ENCODE assay signal across 8 cellular contexts in genomic region chr11:45885921-45886721, GRCh38. TPM values are rescaled to one million over a fixed set of nuclear protein-coding genes. Genes with fewer than 3 reads are reported as not detected.
DNase-seq lines count a peak whose midpoint lies in the region; ATAC-seq and TF ChIP-seq lines count a peak whose summit lies in the region.

No MANE protein-coding gene starts in this region.

- ATAC-seq in activated T-cell treated with anti-CD3 and anti-CD28 coated beads, Interleukin-2, amount 50 U/mL, for 4 hours = no peak
- no peak for ATAC-seq in HG02973 (IDR thresholded peaks at IDR 0.05; ENCODE audit: unreplicated experiment)

- WGBS in testis, 2 donors = 16 to 21% methylated on average over 16 to 43 of the region's 43 CpGs

- H3K27me3 ChIP-seq in testis = no peaks in the 10 kb centered on the region
- H3K27me3 ChIP-seq in MG63 = no peaks in the 10 kb centered on the region

- H3K4me3 Mint-ChIP-seq in T-helper 2 cell treated with Interferon-gamma antibody and Interleukin-4, amounts not matched to agents 5 μg/mL and 100 μg/mL, for 36 hours = peak overlapping the region; percentile 35
- peak overlapping the region; percentile 26 for H3K4me3 Mint-ChIP-seq in activated T-cell treated with anti-CD3 and anti-CD28 coated beads, Interleukin-2, amount 50 U/mL, for 4 hours

- H3K4me3 ChIP-seq in testis = peak overlapping the region; percentile 54 to 62
- no peak overlapping the region for H3K4me3 ChIP-seq in MG63

- H3K36me3 ChIP-seq in testis (ENCODE audit: low read depth, missing control alignments) = no peaks in the 10 kb centered on the region
- H3K36me3 ChIP-seq in MG63 = no peaks in the 10 kb centered on the region

- H3K9me3 Mint-ChIP-seq in T-helper 2 cell treated with Interferon-gamma antibody and Interleukin-4, amounts not matched to agents 5 μg/mL and 100 μg/mL, for 36 hours = no peaks in the 10 kb centered on the region
- no peaks in the 10 kb centered on the region for H3K9me3 Mint-ChIP-seq in activated T-cell treated with anti-CD3 and anti-CD28 coated beads, Interleukin-2, amount 50 U/mL, for 4 hours

- H3K27ac Mint-ChIP-seq in T-helper 2 cell treated with Interferon-gamma antibody and Interleukin-4, amounts not matched to agents 5 μg/mL and 100 μg/mL, for 36 hours = no peak overlapping the region

- H3K27me3 Mint-ChIP-seq in T-helper 2 cell treated with Interferon-gamma antibody and Interleukin-4, amounts not matched to agents 5 μg/mL and 100 μg/mL, for 36 hours (ENCODE audit: low read depth) = peaks cover 4% of the 10 kb centered on the region
- no peaks in the 10 kb centered on the region for H3K27me3 Mint-ChIP-seq in activated T-cell treated with anti-CD3 and anti-CD28 coated beads, Interleukin-2, amount 50 U/mL, for 4 hours (ENCODE audit: low read depth)

- peaks cover 1% of the 10 kb centered on the region for H3K4me1 Mint-ChIP-seq in T-helper 2 cell treated with Interferon-gamma antibody and Interleukin-4, amounts not matched to agents 5 μg/mL and 100 μg/mL, for 36 hours (ENCODE audit: low read depth)
- H3K4me1 Mint-ChIP-seq in activated T-cell treated with anti-CD3 and anti-CD28 coated beads, Interleukin-2, amount 50 U/mL, for 4 hours (ENCODE audit: low read depth) = peaks cover 6% of the 10 kb centered on the region

- peaks cover 2% of the 10 kb centered on the region for H3K36me3 Mint-ChIP-seq in T-helper 2 cell treated with Interferon-gamma antibody and Interleukin-4, amounts not matched to agents 5 μg/mL and 100 μg/mL, for 36 hours (ENCODE audit: low read depth)
- peaks cover 3% of the 10 kb centered on the region for H3K36me3 Mint-ChIP-seq in activated T-cell treated with anti-CD3 and anti-CD28 coated beads, Interleukin-2, amount 50 U/mL, for 4 hours (ENCODE audit: insufficient read depth)

- TF ChIP-seq POLR2A in testis (IDR thresholded peaks at IDR 0.05) = no peak

- H3K27ac ChIP-seq in testis = no peak overlapping the region

- intact Hi-C loops in testis (cut with DNase I; ENCODE audit: low total_unique reads) = no loop called here

- no peaks in the 10 kb centered on the region for H3K9me3 ChIP-seq in testis
- H3K9me3 ChIP-seq in MG63 = no peaks in the 10 kb centered on the region

- no peak for DNase-seq in T-helper 2 cell treated with Interferon-gamma antibody and Interleukin-4, amounts not matched to agents 5 μg/mL and 100 μg/mL, for 36 hours (ENCODE audit: low spot score)
- DNase-seq in T-helper 2 cell (no peak), iPS-NIHi11 (ENCODE audit: low spot score) (peak; percentile 75), testis (no peak), NCI-H2107 (lab: John Stamatoyannopoulos, UW) (no peak), MG63 (no peak)
- DNase-seq in activated T-cell treated with anti-CD3 and anti-CD28 coated beads, Interleukin-2, amount 50 U/mL, for 4 hours = no peak

- no peak for TF ChIP-seq CTCF in testis (IDR thresholded peaks at IDR 0.05)

- H3K4me1 ChIP-seq in testis = no peaks in the 10 kb centered on the region

RNA-seq across cellular contexts. Expression of gene MAPK8IP1, which starts 0.7 kb away (rescaled TPM):
- 1 to 10 TPM in 1 of 3 donors, under 1 TPM in 2; 0.71 to 1.4 (median 0.87) TPM for total RNA-seq in activated T-cell treated with anti-CD3 and anti-CD28 coated beads, Interleukin-2, amount 50 U/mL, for 4 hours
- total RNA-seq in testis = 10 to 100 TPM; 54.5 to 57.5 TPM
- polyA plus RNA-seq in testis (ENCODE audit: insufficient read depth, low read depth, low replicate concordance) = 62.9 TPM
- 2.6 and 15.5 TPM in 2 replicates for total RNA-seq in MG63 (2014; rRNA removed; shearing (Covaris generic); ENCODE audit: low replicate concordance)

RNA-seq across cellular contexts. Expression of gene FREY1, which starts 20.9 kb away (rescaled TPM):
- total RNA-seq in activated T-cell treated with anti-CD3 and anti-CD28 coated beads, Interleukin-2, amount 50 U/mL, for 4 hours = 1 to 10 TPM; 2.3 to 3.3 (median 2.4) TPM
- total RNA-seq in testis = 10 to 100 TPM; 19.2 to 22.7 TPM
- 59.2 TPM for polyA plus RNA-seq in testis (ENCODE audit: insufficient read depth, low read depth, low replicate concordance)
- 0.72 and 5.0 TPM in 2 replicates for total RNA-seq in MG63 (2014; rRNA removed; shearing (Covaris generic); ENCODE audit: low replicate concordance)

RNA-seq across cellular contexts. Expression of gene PEX16, which starts 31.6 kb away (rescaled TPM):
- total RNA-seq in activated T-cell treated with anti-CD3 and anti-CD28 coated beads, Interleukin-2, amount 50 U/mL, for 4 hours = 10 to 100 TPM; 44.6 to 52.6 (median 50.7) TPM
- total RNA-seq in testis = 10 to 100 TPM; 40.2 to 42.0 TPM
- 41.4 TPM for polyA plus RNA-seq in testis (ENCODE audit: insufficient read depth, low read depth, low replicate concordance)
- total RNA-seq in MG63 (2014; rRNA removed; shearing (Covaris generic); ENCODE audit: low replicate concordance) = 20.5 and 31.6 TPM in 2 replicates

RNA-seq across cellular contexts. Expression of gene LARGE2, which starts 36.3 kb away (rescaled TPM):
- 1 to 10 TPM; 1.8 to 6.0 (median 3.6) TPM for total RNA-seq in activated T-cell treated with anti-CD3 and anti-CD28 coated beads, Interleukin-2, amount 50 U/mL, for 4 hours
- total RNA-seq in testis = 1 to 10 TPM; 2.1 to 3.4 TPM
- polyA plus RNA-seq in testis (ENCODE audit: insufficient read depth, low read depth, low replicate concordance) = 4.7 TPM
- total RNA-seq in MG63 (2014; rRNA removed; shearing (Covaris generic); ENCODE audit: low replicate concordance) = not detected in 2 replicates

RNA-seq across cellular contexts. Expression of gene CRY2, which starts 38.8 kb away (rescaled TPM):
- total RNA-seq in activated T-cell treated with anti-CD3 and anti-CD28 coated beads, Interleukin-2, amount 50 U/mL, for 4 hours = 10 to 100 TPM; 19.7 to 21.9 (median 19.9) TPM
- 100 to 1,000 TPM; 109 to 124 TPM for total RNA-seq in testis
- polyA plus RNA-seq in testis (ENCODE audit: insufficient read depth, low read depth, low replicate concordance) = 80.0 TPM
- total RNA-seq in MG63 (2014; rRNA removed; shearing (Covaris generic); ENCODE audit: low replicate concordance) = 6.5 and 13.0 TPM in 2 replicates
